ENCODE assay signal across 8 cellular contexts in genomic region chr12:116687888-116688287, GRCh38. TPM values are rescaled to one million over a fixed set of nuclear protein-coding genes. Genes with fewer than 3 reads are reported as not detected.
DNase-seq lines count a peak whose midpoint lies in the region; ATAC-seq, FAIRE-seq and TF ChIP-seq lines count a peak whose summit lies in the region.

No MANE protein-coding gene starts in this region.

- FAIRE-seq in bronchial epithelial cell (lab: Jason Lieb, UNC) = no peak

- intact Hi-C loops in prostate gland (cut with DNase I) = no loop called here

- no peaks in the 10 kb centered on the region for H3K36me3 Mint-ChIP-seq in naive B cell

- H3K27me3 ChIP-seq in bronchial epithelial cell (ENCODE audit: control insufficient read depth, insufficient read depth, low read length) (no peaks in the 10 kb centered on the region), prostate gland (replicated peaks; ENCODE audit: insufficient read depth) (no peaks in the 10 kb centered on the region)

- H3K4me1 Mint-ChIP-seq in naive B cell = peaks cover 6 to 23% (median 16%) of the 10 kb centered on the region in 3 donors

- TF ChIP-seq POLR2A in prostate gland (IDR thresholded peaks at IDR 0.05) = no peak

- CTCF ChIA-PET in AG04449 (lab: Yijun Ruan, JAX) = interaction anchor here (0.6 to 1.7 kb wide), 5 partner anchors 8 to 672 kb away, joined by 3 to 8 read pairs (median 3); no protein-coding TSS in a partner anchor

- no peak for DNase-seq in AG04449 (ENCODE audit: low read depth, low spot score)
- DNase-seq in RKO (ENCODE audit: low spot score) = peak; percentile 42
- no peak for DNase-seq in bronchial epithelial cell (ENCODE audit: low read depth)
- peak; percentile 35 for DNase-seq in naive B cell
- no peak for DNase-seq in prostate gland (ENCODE audit: low spot score)
- DNase-seq in NCI-H526 treated with DMSO at 0.1 percent for 48 hours (lab: John Stamatoyannopoulos, UW) = no peak

- no peaks in the 10 kb centered on the region for H3K4me1 ChIP-seq in prostate gland (replicated peaks)

- H3K4me3 Mint-ChIP-seq in naive B cell = peak overlapping the region in 2 of 8 donors; percentile 29 to 61

- ATAC-seq in GM19463 (IDR thresholded peaks at IDR 0.05; ENCODE audit: unreplicated experiment) (peak; percentile 71), naive B cell (ENCODE audit: low read depth in 2 of 2) (peak; percentile 86 to 93), GM21786 (IDR thresholded peaks at IDR 0.05; ENCODE audit: unreplicated experiment) (no peak)

- POLR2A ChIA-PET in AG04449 (lab: Yijun Ruan, JAX) = no interaction called here

- WGBS in prostate gland = 68% methylated on average over 11 of the region's 11 CpGs

- peak; percentile 61 for TF ChIP-seq CTCF in AG04449 (IDR thresholded peaks at IDR 0.05; ENCODE audit: insufficient read depth, low read length, missing control alignments)
- peak; percentile 30 for TF ChIP-seq CTCF in bronchial epithelial cell (IDR thresholded peaks at IDR 0.05; ENCODE audit: insufficient read depth, low read length, severe bottlenecking)
- TF ChIP-seq CTCF in prostate gland (IDR thresholded peaks at IDR 0.05) = peak in 2 of 4 experiments; percentile 9 to 36

- H3K36me3 ChIP-seq in bronchial epithelial cell (ENCODE audit: control insufficient read depth, insufficient read depth, low read length) (no peaks in the 10 kb centered on the region), prostate gland (no peaks in the 10 kb centered on the region)

- H3K27ac Mint-ChIP-seq in naive B cell = no peak overlapping the region

- no peak overlapping the region for H3K27ac ChIP-seq in prostate gland

- no peaks in the 10 kb centered on the region for H3K9me3 ChIP-seq in prostate gland

- H3K4me3 ChIP-seq in AG04449 (ENCODE audit: low read depth, low read length) = no peak overlapping the region
- H3K4me3 ChIP-seq in bronchial epithelial cell (ENCODE audit: low read depth, low read length) = no peak overlapping the region
- H3K4me3 ChIP-seq in prostate gland = no peak overlapping the region

- H3K27me3 Mint-ChIP-seq in naive B cell = peaks cover 11 to 14% (median 13%) of the 10 kb centered on the region in 3 donors

- no peaks in the 10 kb centered on the region for H3K9me3 Mint-ChIP-seq in naive B cell

RNA-seq across cellular contexts. Expression of gene SPRING1, which starts 50.0 kb away (rescaled TPM):
- total RNA-seq in bronchial epithelial cell (27.8 and 29.7 TPM in 2 replicates), prostate gland (10 to 100 TPM; 12.9 to 21.0 TPM)
- polyA plus RNA-seq in naive B cell (ENCODE audit: low read depth in 6 of 6) = 10 to 100 TPM; 26.9 to 47.1 (median 31.9) TPM

RNA-seq across cellular contexts. Expression of gene RNFT2, which starts 50.2 kb away (rescaled TPM):
- total RNA-seq in bronchial epithelial cell = 0.26 TPM in 2 replicates
- 1 to 10 TPM; 1.4 to 3.5 (median 2.5) TPM for polyA plus RNA-seq in naive B cell (ENCODE audit: low read depth in 6 of 6)
- total RNA-seq in prostate gland = 1 to 10 TPM in 1 of 2 donors, under 1 TPM in 1; 0.32 to 4.7 TPM

Comparison
In these comparisons a context has a peak if more than half of its experiments do, and no peak if none do; other contexts are left out.
1. DNase-seq: peak in RKO (single experiment) and naive B cell (single experiment); none in AG04449 (single experiment), bronchial epithelial cell (single experiment), prostate gland (single experiment) and NCI-H526 treated with DMSO at 0.1 percent for 48 hours (single experiment).